In the genomic region with DNA sequence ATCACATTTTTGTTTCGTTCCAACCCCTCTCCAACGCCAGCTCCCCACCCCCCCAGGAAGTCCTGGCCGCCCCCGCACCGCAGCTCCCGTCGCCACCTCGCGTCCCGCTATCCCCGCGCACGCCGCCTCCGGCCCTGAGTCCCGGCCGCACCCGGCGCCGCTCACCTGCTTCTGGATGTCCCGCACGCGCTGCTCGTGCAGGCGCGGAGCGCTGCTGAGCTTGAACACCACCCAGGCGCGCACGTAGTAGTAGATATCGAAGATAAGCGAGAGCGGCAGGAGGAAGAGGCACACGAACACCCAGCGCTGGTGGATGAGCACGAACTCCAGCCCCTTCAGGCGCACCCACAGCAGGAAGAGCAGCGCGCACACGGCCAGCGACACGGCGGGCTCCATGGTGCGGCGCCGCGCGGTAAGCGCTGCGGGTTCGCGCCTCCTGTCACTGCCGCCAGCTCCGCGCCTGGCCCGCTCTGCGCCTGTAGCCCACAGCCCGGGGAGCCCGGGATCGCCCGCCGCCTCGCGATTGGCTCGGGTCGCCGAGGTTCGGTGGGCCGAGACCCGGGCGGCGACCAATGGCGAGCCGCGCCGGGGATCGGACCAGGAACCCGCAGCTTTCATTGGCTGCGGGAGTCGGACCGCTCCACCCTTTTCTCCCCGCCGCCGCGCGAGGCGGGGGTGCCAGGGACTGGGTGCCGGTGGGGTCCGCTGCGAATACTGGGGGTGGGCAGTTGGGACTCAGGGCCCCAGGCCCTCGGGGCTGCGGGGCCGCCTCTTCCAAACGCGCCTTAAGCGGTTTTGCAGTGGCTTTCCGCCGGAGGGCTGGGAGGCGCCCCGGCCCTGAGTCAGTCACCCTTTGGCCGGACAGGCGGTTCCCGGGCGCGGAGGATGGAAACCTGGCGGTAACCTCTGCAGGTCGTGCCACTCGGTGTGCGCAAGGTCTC, we compare ENCODE assay signal across 1 cellular context.
TF ChIP-seq lines count a peak whose summit lies in the region.

DHCR24 (minus strand) TSS at position 472 of the 941 bp plus-strand sequence; CDS start at position 396, 76 bp downstream.

TF ChIP-seq in H1, 55 proteins besides CTCF, POLR2A, EP300 and RAD21:
- no peak for TF ChIP-seq BCL11A (IDR thresholded peaks at IDR 0.05; ENCODE audit: low read depth in 2 of 2, low read length in 2 of 2)
- TF ChIP-seq MAX (IDR thresholded peaks at IDR 0.05): peak; percentile 66; the same call in 1 of the 2 replicates
- peak; percentile 68; the same call in 1 of the 2 replicates for TF ChIP-seq TAF1 (IDR thresholded peaks at IDR 0.05; ENCODE audit: low read depth, low read length)
- TF ChIP-seq, protein P1, sequence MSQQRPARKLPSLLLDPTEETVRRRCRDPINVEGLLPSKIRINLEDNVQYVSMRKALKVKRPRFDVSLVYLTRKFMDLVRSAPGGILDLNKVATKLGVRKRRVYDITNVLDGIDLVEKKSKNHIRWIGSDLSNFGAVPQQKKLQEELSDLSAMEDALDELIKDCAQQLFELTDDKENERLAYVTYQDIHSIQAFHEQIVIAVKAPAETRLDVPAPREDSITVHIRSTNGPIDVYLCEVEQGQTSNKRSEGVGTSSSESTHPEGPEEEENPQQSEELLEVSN (IDR thresholded peaks at IDR 0.05): peak; percentile 39
- no peak for TF ChIP-seq SRF (IDR thresholded peaks at IDR 0.05; ENCODE audit: low read depth, low read length)
- peak in 1 of 2 experiments; percentile 39; a peak in 2 of 4 replicates for TF ChIP-seq SIN3A (conservative IDR thresholded peaks at IDR 0.05 in 1 of 2, IDR thresholded peaks at IDR 0.05 in 1 of 2; ENCODE audit: low read depth in 1 of 2, low read length in 2 of 2)
- peak; percentile 91 for TF ChIP-seq KDM4A (IDR thresholded peaks at IDR 0.05; ENCODE audit: low read depth, low read length, severe bottlenecking)
- peak; percentile 74 for TF ChIP-seq TAF7 (optimal IDR thresholded peaks at IDR 0.05; ENCODE audit: borderline replicate concordance, low read depth, low read length)
- no peak for TF ChIP-seq HDAC6 (IDR thresholded peaks at IDR 0.05; ENCODE audit: low read depth, low read length)
- TF ChIP-seq PHF8 (conservative IDR thresholded peaks at IDR 0.05; ENCODE audit: low read depth, low read length): peak; percentile 69
- peak; percentile 68 for TF ChIP-seq ASH2L (IDR thresholded peaks at IDR 0.05; ENCODE audit: low read length)
- 0 out of 2 replicates have a peak, but pooled peaks have one; percentile 42 for TF ChIP-seq RBBP5 (IDR thresholded peaks at IDR 0.05; ENCODE audit: borderline replicate concordance, low read depth, low read length)
- peak; percentile 74; the same call in 1 of the 2 replicates for TF ChIP-seq EGR1 (IDR thresholded peaks at IDR 0.05; ENCODE audit: borderline replicate concordance, low read depth, low read length)
- TF ChIP-seq GABPA (IDR thresholded peaks at IDR 0.05; ENCODE audit: borderline replicate concordance, insufficient read depth, low read length): no peak
- peak; percentile 77; the same call in 1 of the 2 replicates for TF ChIP-seq SP1 (IDR thresholded peaks at IDR 0.05; ENCODE audit: low read depth, low read length)
- TF ChIP-seq KDM5A (IDR thresholded peaks at IDR 0.05; ENCODE audit: low read length): peak; percentile 49; the same call in 1 of the 2 replicates
- TF ChIP-seq KDM1A (IDR thresholded peaks at IDR 0.05; ENCODE audit: borderline replicate concordance, low read length): no peak
- TF ChIP-seq CHD2 (IDR thresholded peaks at IDR 0.05; ENCODE audit: low read length): peak; percentile 50; the same call in 1 of the 2 replicates
- TF ChIP-seq ZNF274 (IDR thresholded peaks at IDR 0.05; ENCODE audit: borderline replicate concordance, extremely low read depth, low read length): no peak
- TF ChIP-seq, protein P2, sequence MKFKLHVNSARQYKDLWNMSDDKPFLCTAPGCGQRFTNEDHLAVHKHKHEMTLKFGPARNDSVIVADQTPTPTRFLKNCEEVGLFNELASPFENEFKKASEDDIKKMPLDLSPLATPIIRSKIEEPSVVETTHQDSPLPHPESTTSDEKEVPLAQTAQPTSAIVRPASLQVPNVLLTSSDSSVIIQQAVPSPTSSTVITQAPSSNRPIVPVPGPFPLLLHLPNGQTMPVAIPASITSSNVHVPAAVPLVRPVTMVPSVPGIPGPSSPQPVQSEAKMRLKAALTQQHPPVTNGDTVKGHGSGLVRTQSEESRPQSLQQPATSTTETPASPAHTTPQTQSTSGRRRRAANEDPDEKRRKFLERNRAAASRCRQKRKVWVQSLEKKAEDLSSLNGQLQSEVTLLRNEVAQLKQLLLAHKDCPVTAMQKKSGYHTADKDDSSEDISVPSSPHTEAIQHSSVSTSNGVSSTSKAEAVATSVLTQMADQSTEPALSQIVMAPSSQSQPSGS (IDR thresholded peaks at IDR 0.05; ENCODE audit: low read length): peak; percentile 84
- no peak for TF ChIP-seq SP4 (IDR thresholded peaks at IDR 0.05; ENCODE audit: low read length)
- TF ChIP-seq TBP (IDR thresholded peaks at IDR 0.05; ENCODE audit: low read depth, low read length): peak; percentile 58
